ENCODE assay signal across 1 cellular context in the genomic region with DNA sequence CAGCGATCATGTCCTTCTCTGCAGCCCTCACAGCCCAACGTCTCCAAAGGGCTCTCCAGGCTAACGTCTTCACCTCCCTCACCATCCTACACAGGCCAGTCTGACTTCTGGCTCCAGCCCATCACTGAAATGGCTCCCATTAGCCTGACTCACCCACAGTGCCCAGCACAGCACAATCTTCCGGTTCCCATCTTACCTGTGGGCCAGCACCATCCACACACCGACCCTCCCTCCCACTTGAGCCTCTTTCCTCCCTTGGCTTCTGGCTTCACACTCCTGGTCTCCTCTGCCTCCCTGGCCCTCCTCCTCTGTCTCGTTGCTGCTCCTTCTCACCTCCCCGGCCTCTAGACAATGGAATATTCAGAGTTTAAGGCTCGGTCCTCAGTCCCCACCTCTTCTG.
TF ChIP-seq lines count a peak whose summit lies in the region.

No MANE protein-coding gene starts in this region.

TF ChIP-seq in H1, 55 proteins besides CTCF, POLR2A, EP300 and RAD21:
- TF ChIP-seq POLR2AphosphoS5 (IDR thresholded peaks at IDR 0.05; ENCODE audit: low read depth, low read length) = no peak
- TF ChIP-seq JUND (IDR thresholded peaks at IDR 0.05; ENCODE audit: low read length) = no peak
- no peak for TF ChIP-seq RBBP5 (IDR thresholded peaks at IDR 0.05; ENCODE audit: borderline replicate concordance, low read depth, low read length)
- no peak for TF ChIP-seq CHD2 (IDR thresholded peaks at IDR 0.05; ENCODE audit: low read length)
- no peak for TF ChIP-seq KDM1A (IDR thresholded peaks at IDR 0.05; ENCODE audit: borderline replicate concordance, low read length)
- TF ChIP-seq SP1 (IDR thresholded peaks at IDR 0.05; ENCODE audit: low read depth, low read length) = no peak
- no peak for TF ChIP-seq TAF1 (IDR thresholded peaks at IDR 0.05; ENCODE audit: low read depth, low read length)
- TF ChIP-seq CREB1 (IDR thresholded peaks at IDR 0.05) = no peak
- TF ChIP-seq JUN (IDR thresholded peaks at IDR 0.05; ENCODE audit: low read depth, low read length) = no peak
- TF ChIP-seq BACH1 (IDR thresholded peaks at IDR 0.05; ENCODE audit: low read length) = no peak
- TF ChIP-seq, protein P1, sequence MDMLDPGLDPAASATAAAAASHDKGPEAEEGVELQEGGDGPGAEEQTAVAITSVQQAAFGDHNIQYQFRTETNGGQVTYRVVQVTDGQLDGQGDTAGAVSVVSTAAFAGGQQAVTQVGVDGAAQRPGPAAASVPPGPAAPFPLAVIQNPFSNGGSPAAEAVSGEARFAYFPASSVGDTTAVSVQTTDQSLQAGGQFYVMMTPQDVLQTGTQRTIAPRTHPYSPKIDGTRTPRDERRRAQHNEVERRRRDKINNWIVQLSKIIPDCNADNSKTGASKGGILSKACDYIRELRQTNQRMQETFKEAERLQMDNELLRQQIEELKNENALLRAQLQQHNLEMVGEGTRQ (IDR thresholded peaks at IDR 0.05; ENCODE audit: low read length) = no peak
- no peak for TF ChIP-seq SP2 (IDR thresholded peaks at IDR 0.05; ENCODE audit: low read length)
- TF ChIP-seq FOSL1 (IDR thresholded peaks at IDR 0.05; ENCODE audit: insufficient read depth, low read depth, low read length) = no peak
- no peak for TF ChIP-seq YY1 (IDR thresholded peaks at IDR 0.05; ENCODE audit: low read depth, low read length)
- TF ChIP-seq, protein P2, sequence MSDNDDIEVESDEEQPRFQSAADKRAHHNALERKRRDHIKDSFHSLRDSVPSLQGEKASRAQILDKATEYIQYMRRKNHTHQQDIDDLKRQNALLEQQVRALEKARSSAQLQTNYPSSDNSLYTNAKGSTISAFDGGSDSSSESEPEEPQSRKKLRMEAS (IDR thresholded peaks at IDR 0.05) = no peak
- no peak for TF ChIP-seq MAFK (IDR thresholded peaks at IDR 0.05; ENCODE audit: low read depth, low read length)
